In the genomic region with DNA sequence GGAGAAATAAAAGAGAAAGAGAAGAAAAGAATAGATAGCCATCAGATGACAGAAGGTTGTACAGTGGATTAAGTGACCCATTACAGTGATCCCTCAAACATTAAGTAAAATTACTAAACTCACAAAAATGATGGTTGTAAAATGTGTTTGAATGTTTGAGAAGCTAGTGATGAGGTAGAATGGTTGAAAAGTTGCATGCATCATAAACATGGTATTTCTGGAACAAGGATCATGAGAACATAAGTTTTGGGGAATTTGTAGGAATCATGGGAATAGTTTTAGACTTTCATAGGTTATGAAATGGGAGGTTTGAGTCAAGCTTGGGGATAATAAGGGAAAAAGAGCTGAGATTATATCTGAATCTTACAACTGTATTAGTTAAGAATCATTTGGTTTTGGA, we compare ENCODE assay signal across 25 cellular contexts.
"Had no signal": no experiment of that assay in that cellular context is flagged by ENCODE, and none has a peak within 500 bp of the region (broad histone marks: within the 10 kb centered on the region; RNA-seq: fewer than 3 reads in every experiment).

No MANE protein-coding gene starts in this region.

- DNase-seq: kidney glomerular epithelial cell; left cardiac atrium; lower lobe of right lung; mammary epithelial cell; mesenchymal stem cell; pancreas; posterior cingulate gyrus; retina; right cardiac atrium; small intestine; spleen; stimulated activated CD4-positive, alpha-beta T cell treated with anti-CD3 and anti-CD28 coated beads, Interleukin-4, amount 100 ng/mL, for 24 hours; stimulated activated naive CD4-positive, alpha-beta T cell; tibial artery; trophoblast cell; upper lobe of right lung had no signal

- H3K9me3 ChIP-seq: lower lobe of right lung, pancreas, prostate gland, suprapubic skin, thoracic aorta, tibial artery, upper lobe of right lung had no signal

- ATAC-seq: left cardiac atrium; left lobe of liver; lower lobe of right lung; natural killer cell treated with Interleukin-12 subunit alpha and Interleukin-12 subunit beta and Interleukin-15 and Interleukin-18, amount 100 ng/mL, for 72 hours; pancreas; right cardiac atrium; sciatic nerve; stimulated activated effector memory CD8-positive, alpha-beta T cell treated with anti-CD3 and anti-CD28 coated beads, Interleukin-12 subunit alpha, Interleukin-12 subunit beta, amount 100 ng/mL, for 72 hours; upper lobe of right lung had no signal

- H3K36me3 ChIP-seq: lower lobe of right lung, pancreas, prostate gland, spleen, suprapubic skin, thoracic aorta, tibial artery, upper lobe of right lung had no signal

- FAIRE-seq: keratinocyte, pancreas, small intestine, urothelium cell line had no signal

- H3K4me1 ChIP-seq: lower lobe of right lung, pancreas, prostate gland, spleen, suprapubic skin, tibial artery, upper lobe of right lung had no signal

- H3K27ac ChIP-seq: lower lobe of right lung, pancreas, prostate gland, spleen, suprapubic skin, thoracic aorta, tibial artery, upper lobe of right lung had no signal

- H3K27me3 ChIP-seq: pancreas, spleen, suprapubic skin, tibial artery, upper lobe of right lung had no signal

- H3K4me3 ChIP-seq: lower lobe of right lung, pancreas, prostate gland, spleen, suprapubic skin, thoracic aorta, tibial artery, upper lobe of right lung had no signal
